ENCODE assay signal across 8 cellular contexts in the genomic region with DNA sequence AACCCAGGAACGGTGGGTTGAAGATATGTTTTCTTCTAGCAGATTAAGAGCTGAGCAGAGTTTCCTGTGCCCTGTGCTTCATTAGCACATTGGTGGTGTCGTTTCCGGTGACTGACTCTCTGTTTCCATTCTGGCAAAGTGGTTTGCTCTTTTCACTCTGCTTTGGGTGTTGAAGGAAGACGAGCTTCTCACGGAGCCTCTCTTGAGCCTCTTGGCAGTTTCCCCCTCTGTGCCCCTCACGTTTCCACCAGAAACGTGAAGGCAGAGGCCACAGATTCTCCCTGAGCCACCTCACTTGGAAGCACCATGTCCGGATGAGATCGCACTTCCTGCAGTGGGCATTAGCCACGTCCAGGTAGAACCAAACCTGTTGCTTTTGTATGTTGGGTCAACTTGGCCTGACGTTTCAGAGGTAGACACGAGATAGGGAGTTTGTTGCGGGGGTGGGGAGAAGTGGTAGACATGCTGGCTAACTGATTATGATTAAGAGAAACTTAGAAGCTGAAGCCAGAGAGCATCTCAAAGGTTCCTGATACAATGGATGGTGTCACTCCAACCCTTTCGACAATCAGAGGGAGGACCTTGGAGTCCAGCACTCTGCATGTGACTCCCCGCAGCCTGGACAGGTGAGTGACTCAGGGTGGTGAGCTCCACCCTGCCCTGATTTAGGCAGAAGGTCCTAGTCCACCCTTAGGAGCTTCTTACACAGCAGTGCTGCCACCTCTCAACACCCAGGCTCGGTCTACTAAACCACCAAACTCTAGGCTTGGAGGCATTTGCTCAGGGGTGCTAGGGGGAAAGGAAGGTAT. TPM values are rescaled to one million over a fixed set of nuclear protein-coding genes. Genes with fewer than 3 reads are reported as not detected.
DNase-seq lines count a peak whose midpoint lies in the region; ATAC-seq and TF ChIP-seq lines count a peak whose summit lies in the region.

A gene with protein sequence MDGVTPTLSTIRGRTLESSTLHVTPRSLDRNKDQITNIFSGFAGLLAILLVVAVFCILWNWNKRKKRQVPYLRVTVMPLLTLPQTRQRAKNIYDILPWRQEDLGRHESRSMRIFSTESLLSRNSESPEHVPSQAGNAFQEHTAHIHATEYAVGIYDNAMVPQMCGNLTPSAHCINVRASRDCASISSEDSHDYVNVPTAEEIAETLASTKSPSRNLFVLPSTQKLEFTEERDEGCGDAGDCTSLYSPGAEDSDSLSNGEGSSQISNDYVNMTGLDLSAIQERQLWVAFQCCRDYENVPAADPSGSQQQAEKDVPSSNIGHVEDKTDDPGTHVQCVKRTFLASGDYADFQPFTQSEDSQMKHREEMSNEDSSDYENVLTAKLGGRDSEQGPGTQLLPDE (plus strand): TSS at position 155 of the 809 bp plus-strand sequence. CDS start 383 bp downstream, at position 538.

- peak within 1 kb of the TSS; percentile 99 for H3K27ac Mint-ChIP-seq in activated CD4-positive, alpha-beta T cell treated with anti-CD3 and anti-CD28 coated beads, Interleukin-2, amount 10 ng/mL, durations not matched to agents 24 days and 14 days
- H3K27ac Mint-ChIP-seq in immature natural killer cell = peak within 1 kb of the TSS; percentile 96 to 100 (median 98)
- H3K27ac Mint-ChIP-seq in stimulated activated naive CD8-positive, alpha-beta T cell treated with anti-CD3 and anti-CD28 coated beads, Interleukin-15, Interleukin-2, amounts not matched to agents 100 ng/mL and 50 ng/mL, for 24 hours = peak within 1 kb of the TSS; percentile 100

- H3K9me3 Mint-ChIP-seq in activated CD4-positive, alpha-beta T cell treated with anti-CD3 and anti-CD28 coated beads, Interleukin-2, amount 10 ng/mL, durations not matched to agents 24 days and 14 days = no peaks in the 10 kb centered on the region
- H3K9me3 Mint-ChIP-seq in immature natural killer cell = no peaks in the 10 kb centered on the region
- H3K9me3 Mint-ChIP-seq in stimulated activated naive CD8-positive, alpha-beta T cell treated with anti-CD3 and anti-CD28 coated beads, Interleukin-15, Interleukin-2, amounts not matched to agents 100 ng/mL and 50 ng/mL, for 24 hours = no peaks in the 10 kb centered on the region

- H3K36me3 Mint-ChIP-seq in activated CD4-positive, alpha-beta T cell treated with anti-CD3 and anti-CD28 coated beads, Interleukin-2, amount 10 ng/mL, durations not matched to agents 24 days and 14 days (ENCODE audit: low read depth) = peaks cover 22% of the 10 kb centered on the region
- peaks cover 7 to 14% (median 8%) of the 10 kb centered on the region in 3 donors for H3K36me3 Mint-ChIP-seq in immature natural killer cell
- peaks cover 16% of the 10 kb centered on the region for H3K36me3 Mint-ChIP-seq in stimulated activated naive CD8-positive, alpha-beta T cell treated with anti-CD3 and anti-CD28 coated beads, Interleukin-15, Interleukin-2, amounts not matched to agents 100 ng/mL and 50 ng/mL, for 24 hours (ENCODE audit: low read depth)

- TF ChIP-seq POLR2A in GM18505 (IDR thresholded peaks at IDR 0.05; ENCODE audit: borderline replicate concordance, extremely low read depth, insufficient read depth, insufficient read length) = peak; percentile 95

- H3K4me1 Mint-ChIP-seq in activated CD4-positive, alpha-beta T cell treated with anti-CD3 and anti-CD28 coated beads, Interleukin-2, amount 10 ng/mL, durations not matched to agents 24 days and 14 days = peaks cover 39% of the 10 kb centered on the region
- peaks cover 47 to 52% of the 10 kb centered on the region in 2 donors for H3K4me1 Mint-ChIP-seq in immature natural killer cell
- H3K4me1 Mint-ChIP-seq in stimulated activated naive CD8-positive, alpha-beta T cell treated with anti-CD3 and anti-CD28 coated beads, Interleukin-15, Interleukin-2, amounts not matched to agents 100 ng/mL and 50 ng/mL, for 24 hours (ENCODE audit: low read depth) = peaks cover 60% of the 10 kb centered on the region

- peak within 1 kb of the TSS; percentile 89 for H3K4me3 Mint-ChIP-seq in activated CD4-positive, alpha-beta T cell treated with anti-CD3 and anti-CD28 coated beads, Interleukin-2, amount 10 ng/mL, durations not matched to agents 24 days and 14 days
- H3K4me3 Mint-ChIP-seq in immature natural killer cell = peak within 1 kb of the TSS; percentile 95 to 97 (median 97)
- H3K4me3 Mint-ChIP-seq in stimulated activated naive CD8-positive, alpha-beta T cell treated with anti-CD3 and anti-CD28 coated beads, Interleukin-15, Interleukin-2, amounts not matched to agents 100 ng/mL and 50 ng/mL, for 24 hours = peak within 1 kb of the TSS; percentile 99

- peak; percentile 93 for DNase-seq in activated CD4-positive, alpha-beta T cell treated with anti-CD3 and anti-CD28 coated beads, Interleukin-2, amount 10 ng/mL, durations not matched to agents 24 days and 14 days
- DNase-seq in immature natural killer cell = peak; percentile 80 to 88 (median 81)
- DNase-seq in AG08396 (ENCODE audit: low spot score) = no peak
- DNase-seq in NCI-H146 (lab: John Stamatoyannopoulos, UW) = no peak
- no peak for DNase-seq in iPS-NIHi11 (ENCODE audit: low spot score)

- ATAC-seq in GM18505 (IDR thresholded peaks at IDR 0.05; ENCODE audit: unreplicated experiment) (no peak), HG03066 (IDR thresholded peaks at IDR 0.05; ENCODE audit: low read depth, unreplicated experiment) (peak; percentile 89)

- intact Hi-C loops in activated CD4-positive, alpha-beta T cell treated with anti-CD3 and anti-CD28 coated beads, Interleukin-2, amount 10 ng/mL, durations not matched to agents 24 days and 14 days (cut with micrococcal nuclease) = loop anchor here (1.0 to 10.0 kb wide), 6 partner anchors 11 to 490 kb away; partner anchors contain the start of genes ATP2B4, ZBED6 and ZC3H11A

- no peaks in the 10 kb centered on the region for H3K27me3 Mint-ChIP-seq in activated CD4-positive, alpha-beta T cell treated with anti-CD3 and anti-CD28 coated beads, Interleukin-2, amount 10 ng/mL, durations not matched to agents 24 days and 14 days
- peaks cover 2 to 10% (median 7%) of the 10 kb centered on the region in 3 donors for H3K27me3 Mint-ChIP-seq in immature natural killer cell (ENCODE audit: low read depth in 3 of 3)
- H3K27me3 Mint-ChIP-seq in stimulated activated naive CD8-positive, alpha-beta T cell treated with anti-CD3 and anti-CD28 coated beads, Interleukin-15, Interleukin-2, amounts not matched to agents 100 ng/mL and 50 ng/mL, for 24 hours = no peaks in the 10 kb centered on the region

RNA-seq across cellular contexts. Expression of the gene that starts here (rescaled TPM):
- total RNA-seq in activated CD4-positive, alpha-beta T cell treated with anti-CD3 and anti-CD28 coated beads, Interleukin-2, amount 10 ng/mL, durations not matched to agents 24 days and 14 days = 13.4 and 15.1 TPM in 2 replicates
- polyA plus RNA-seq in immature natural killer cell = 10 to 100 TPM; 13.0 to 49.0 (median 14.0) TPM

Comparison
In these comparisons a context has a peak if more than half of its experiments do, and no peak if none do; other contexts are left out.
1. DNase-seq: peak in activated CD4-positive, alpha-beta T cell treated with anti-CD3 and anti-CD28 coated beads, Interleukin-2, amount 10 ng/mL, durations not matched to agents 24 days and 14 days (single experiment) and immature natural killer cell (3 of 3); none in AG08396 (single experiment), NCI-H146 (single experiment) and iPS-NIHi11 (single experiment).
2. Peak in every context shown above with its lines, with median percentiles within 50 percentile points of each other: H3K27ac Mint-ChIP-seq and H3K4me3 Mint-ChIP-seq.